In the genomic region with DNA sequence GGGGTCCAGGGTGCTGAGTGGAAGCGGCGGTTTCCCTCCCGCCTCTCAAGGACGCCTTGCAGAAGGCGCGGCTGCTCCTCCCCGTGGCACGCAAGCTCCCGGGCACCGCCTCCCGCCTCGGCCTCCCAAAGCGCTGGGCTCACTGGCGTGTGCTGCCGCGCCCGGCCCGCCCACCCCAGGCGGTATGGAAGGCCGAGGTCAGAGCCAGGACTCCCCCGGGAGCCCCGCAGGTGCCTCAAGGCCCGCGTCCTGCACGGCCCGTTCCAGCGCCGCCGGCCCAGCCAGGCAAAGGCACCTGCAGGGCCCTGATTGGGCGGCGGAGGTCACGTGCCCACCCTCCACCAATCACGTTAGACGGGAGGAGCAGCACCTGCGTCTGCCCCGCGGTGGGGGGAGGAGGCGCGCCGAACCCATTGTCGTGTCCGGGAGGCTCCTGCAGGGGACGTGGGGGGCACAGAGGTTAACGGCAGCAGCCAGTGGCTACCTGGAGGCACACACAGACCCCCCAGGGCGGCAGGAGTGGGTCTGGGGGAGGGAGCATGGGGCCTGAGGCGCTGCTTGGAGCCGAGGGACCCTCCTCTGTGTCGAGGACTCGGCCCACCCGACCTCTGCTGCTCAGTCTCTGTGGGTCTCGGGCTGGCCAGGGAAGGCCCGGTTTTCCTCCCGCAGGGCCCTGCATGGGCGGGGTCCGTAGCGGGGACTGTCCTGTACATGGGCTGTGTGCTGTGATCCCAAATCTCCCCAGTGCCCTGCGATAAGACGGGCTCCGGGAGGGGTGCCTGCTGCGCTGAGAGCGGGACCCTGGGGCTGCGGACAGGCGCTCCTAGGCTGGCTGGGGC, we compare ENCODE assay signal across 1 cellular context.
TF ChIP-seq lines count a peak whose summit lies in the region.

No MANE protein-coding gene starts in this region.

TF ChIP-seq in K562, 482 proteins besides CTCF, POLR2A, EP300 and RAD21 (continued from another document and continues in another):
- TF ChIP-seq, protein P1, sequence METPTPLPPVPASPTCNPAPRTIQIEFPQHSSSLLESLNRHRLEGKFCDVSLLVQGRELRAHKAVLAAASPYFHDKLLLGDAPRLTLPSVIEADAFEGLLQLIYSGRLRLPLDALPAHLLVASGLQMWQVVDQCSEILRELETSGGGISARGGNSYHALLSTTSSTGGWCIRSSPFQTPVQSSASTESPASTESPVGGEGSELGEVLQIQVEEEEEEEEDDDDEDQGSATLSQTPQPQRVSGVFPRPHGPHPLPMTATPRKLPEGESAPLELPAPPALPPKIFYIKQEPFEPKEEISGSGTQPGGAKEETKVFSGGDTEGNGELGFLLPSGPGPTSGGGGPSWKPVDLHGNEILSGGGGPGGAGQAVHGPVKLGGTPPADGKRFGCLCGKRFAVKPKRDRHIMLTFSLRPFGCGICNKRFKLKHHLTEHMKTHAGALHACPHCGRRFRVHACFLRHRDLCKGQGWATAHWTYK (CRISPR knock-in tag; IDR thresholded peaks at IDR 0.05) = peak; percentile 74; the same call in 1 of the 2 replicates
- TF ChIP-seq RBFOX2 (IDR thresholded peaks at IDR 0.05; ENCODE audit: low read depth, low read length) (peak; percentile 76), ZNF79 (CRISPR knock-in tag; IDR thresholded peaks at IDR 0.05; ENCODE audit: low read depth) (no peak), SMC3 (conservative IDR thresholded peaks at IDR 0.05; ENCODE audit: insufficient read depth, low read depth, low read length) (no peak), KDM4B (IDR thresholded peaks at IDR 0.05; ENCODE audit: borderline replicate concordance in 2 of 2, low read depth in 1 of 2) (no peak; a peak in 1 of 4 replicates), ZNF146 (CRISPR knock-in tag; IDR thresholded peaks at IDR 0.05; ENCODE audit: unreplicated experiment) (no peak), PHF20 (IDR thresholded peaks at IDR 0.05; ENCODE audit: partially characterized antibody) (peak; percentile 44), TAF7 (tag; IDR thresholded peaks at IDR 0.05) (no peak), NONO (IDR thresholded peaks at IDR 0.05; ENCODE audit: low read depth in 2 of 2, low read length in 1 of 2) (0 out of 4 replicates have a peak, but pooled peaks of 1 of the 2 experiments have one; percentile 19), MCM7 (IDR thresholded peaks at IDR 0.05) (no peak), FUS (optimal IDR thresholded peaks at IDR 0.05; ENCODE audit: low read depth, low read length) (no peak), NFATC3 (IDR thresholded peaks at IDR 0.05) (no peak), ZNF644 (tag; IDR thresholded peaks at IDR 0.05; ENCODE audit: low read depth) (no peak), GABPB2 (CRISPR knock-in tag; conservative IDR thresholded peaks at IDR 0.05) (no peak), ZNF3 (CRISPR knock-in tag; IDR thresholded peaks at IDR 0.05) (no peak), NCOR1 (IDR thresholded peaks at IDR 0.05) (no peak), TARDBP (IDR thresholded peaks at IDR 0.05) (peak; percentile 56; the same call in 1 of the 2 replicates), FOXP1 (CRISPR knock-in tag; IDR thresholded peaks at IDR 0.05) (no peak), ZNF354B (CRISPR knock-in tag; IDR thresholded peaks at IDR 0.05) (no peak), KLF1 (tag; IDR thresholded peaks at IDR 0.05) (no peak), GATA2 (CRISPR knock-in tag; IDR thresholded peaks at IDR 0.05) (no peak), ZFP1 (CRISPR knock-in tag; IDR thresholded peaks at IDR 0.05) (no peak), STAG1 (CRISPR knock-in tag; IDR thresholded peaks at IDR 0.05; ENCODE audit: borderline replicate concordance) (no peak), FOXM1 (IDR thresholded peaks at IDR 0.05; ENCODE audit: low read depth) (no peak), FOXM1 (CRISPR knock-in tag; IDR thresholded peaks at IDR 0.05; ENCODE audit: low read depth) (no peak), POLR3A (IDR thresholded peaks at IDR 0.05; ENCODE audit: borderline replicate concordance, extremely low read depth, insufficient read depth, insufficient read length) (no peak), ZNF583 (CRISPR knock-in tag; IDR thresholded peaks at IDR 0.05) (no peak), CREBBP (IDR thresholded peaks at IDR 0.05; ENCODE audit: low read depth, low read length) (no peak), ZNF24 (IDR thresholded peaks at IDR 0.05) (no peak), TAF15 (IDR thresholded peaks at IDR 0.05; ENCODE audit: low read depth, low read length) (no peak)
- TF ChIP-seq, protein P2, sequence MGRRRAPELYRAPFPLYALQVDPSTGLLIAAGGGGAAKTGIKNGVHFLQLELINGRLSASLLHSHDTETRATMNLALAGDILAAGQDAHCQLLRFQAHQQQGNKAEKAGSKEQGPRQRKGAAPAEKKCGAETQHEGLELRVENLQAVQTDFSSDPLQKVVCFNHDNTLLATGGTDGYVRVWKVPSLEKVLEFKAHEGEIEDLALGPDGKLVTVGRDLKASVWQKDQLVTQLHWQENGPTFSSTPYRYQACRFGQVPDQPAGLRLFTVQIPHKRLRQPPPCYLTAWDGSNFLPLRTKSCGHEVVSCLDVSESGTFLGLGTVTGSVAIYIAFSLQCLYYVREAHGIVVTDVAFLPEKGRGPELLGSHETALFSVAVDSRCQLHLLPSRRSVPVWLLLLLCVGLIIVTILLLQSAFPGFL (CRISPR knock-in tag; IDR thresholded peaks at IDR 0.05) = no peak
- TF ChIP-seq, protein P3, sequence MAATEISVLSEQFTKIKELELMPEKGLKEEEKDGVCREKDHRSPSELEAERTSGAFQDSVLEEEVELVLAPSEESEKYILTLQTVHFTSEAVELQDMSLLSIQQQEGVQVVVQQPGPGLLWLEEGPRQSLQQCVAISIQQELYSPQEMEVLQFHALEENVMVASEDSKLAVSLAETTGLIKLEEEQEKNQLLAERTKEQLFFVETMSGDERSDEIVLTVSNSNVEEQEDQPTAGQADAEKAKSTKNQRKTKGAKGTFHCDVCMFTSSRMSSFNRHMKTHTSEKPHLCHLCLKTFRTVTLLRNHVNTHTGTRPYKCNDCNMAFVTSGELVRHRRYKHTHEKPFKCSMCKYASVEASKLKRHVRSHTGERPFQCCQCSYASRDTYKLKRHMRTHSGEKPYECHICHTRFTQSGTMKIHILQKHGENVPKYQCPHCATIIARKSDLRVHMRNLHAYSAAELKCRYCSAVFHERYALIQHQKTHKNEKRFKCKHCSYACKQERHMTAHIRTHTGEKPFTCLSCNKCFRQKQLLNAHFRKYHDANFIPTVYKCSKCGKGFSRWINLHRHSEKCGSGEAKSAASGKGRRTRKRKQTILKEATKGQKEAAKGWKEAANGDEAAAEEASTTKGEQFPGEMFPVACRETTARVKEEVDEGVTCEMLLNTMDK (IDR thresholded peaks at IDR 0.05; ENCODE audit: borderline replicate concordance, insufficient read depth, low read depth, low read length, poor library complexity, severe bottlenecking) = no peak
- TF ChIP-seq, protein P4, sequence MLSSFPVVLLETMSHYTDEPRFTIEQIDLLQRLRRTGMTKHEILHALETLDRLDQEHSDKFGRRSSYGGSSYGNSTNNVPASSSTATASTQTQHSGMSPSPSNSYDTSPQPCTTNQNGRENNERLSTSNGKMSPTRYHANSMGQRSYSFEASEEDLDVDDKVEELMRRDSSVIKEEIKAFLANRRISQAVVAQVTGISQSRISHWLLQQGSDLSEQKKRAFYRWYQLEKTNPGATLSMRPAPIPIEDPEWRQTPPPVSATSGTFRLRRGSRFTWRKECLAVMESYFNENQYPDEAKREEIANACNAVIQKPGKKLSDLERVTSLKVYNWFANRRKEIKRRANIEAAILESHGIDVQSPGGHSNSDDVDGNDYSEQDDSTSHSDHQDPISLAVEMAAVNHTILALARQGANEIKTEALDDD (IDR thresholded peaks at IDR 0.05) = no peak
- TF ChIP-seq, protein P5, sequence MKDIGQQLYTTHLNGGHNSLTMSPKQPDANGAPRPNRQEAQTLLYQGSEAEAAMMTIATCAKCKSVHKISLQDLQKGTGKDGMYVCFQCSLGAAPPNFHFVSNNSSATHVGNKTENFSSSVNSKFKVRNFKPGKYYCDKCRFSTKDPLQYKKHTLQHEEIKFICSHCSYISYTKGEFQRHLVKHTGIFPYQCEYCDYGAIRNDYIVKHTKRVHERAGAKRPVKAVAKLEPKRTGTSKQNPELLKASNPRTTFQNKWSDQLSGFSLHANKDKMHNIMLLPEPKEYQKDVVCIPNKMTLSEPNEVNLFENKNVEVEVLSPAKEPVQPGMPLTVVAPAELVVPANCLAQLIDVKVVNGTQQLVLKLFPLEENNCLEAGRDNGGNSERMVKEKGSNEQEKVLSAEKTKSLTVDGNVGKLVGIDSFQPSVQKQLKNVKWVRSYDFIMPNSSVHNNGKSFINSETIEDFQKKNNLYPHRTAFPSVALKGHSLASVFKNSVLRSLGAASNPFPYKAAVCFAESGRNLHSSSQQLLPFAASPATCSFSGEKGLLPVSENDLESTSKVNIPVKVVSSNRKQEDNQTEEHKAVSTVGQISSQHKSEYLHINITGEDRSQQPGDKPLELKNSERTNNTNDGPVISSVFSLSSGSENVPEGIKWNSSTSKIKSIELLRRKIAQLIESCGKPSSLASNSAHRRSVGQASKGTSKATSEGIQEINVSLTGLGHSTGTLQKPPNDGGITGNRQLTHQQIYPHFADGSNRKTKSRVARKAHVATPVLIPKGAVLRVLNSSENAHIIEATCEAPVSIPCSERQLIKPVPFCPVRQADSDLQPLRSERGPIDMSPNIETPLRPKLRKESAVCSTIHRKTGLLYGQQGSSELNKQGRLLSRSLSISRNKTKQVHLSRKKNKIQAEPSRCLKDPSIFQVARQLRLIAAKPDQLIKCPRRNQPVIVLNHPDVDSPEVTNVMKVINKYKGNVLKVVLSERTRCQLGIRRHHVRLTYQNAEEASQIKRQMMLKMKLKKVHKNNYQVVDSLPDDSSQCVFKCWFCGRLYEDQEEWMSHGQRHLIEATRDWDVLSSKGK (CRISPR knock-in tag; IDR thresholded peaks at IDR 0.05) = no peak
- TF ChIP-seq, protein P6, sequence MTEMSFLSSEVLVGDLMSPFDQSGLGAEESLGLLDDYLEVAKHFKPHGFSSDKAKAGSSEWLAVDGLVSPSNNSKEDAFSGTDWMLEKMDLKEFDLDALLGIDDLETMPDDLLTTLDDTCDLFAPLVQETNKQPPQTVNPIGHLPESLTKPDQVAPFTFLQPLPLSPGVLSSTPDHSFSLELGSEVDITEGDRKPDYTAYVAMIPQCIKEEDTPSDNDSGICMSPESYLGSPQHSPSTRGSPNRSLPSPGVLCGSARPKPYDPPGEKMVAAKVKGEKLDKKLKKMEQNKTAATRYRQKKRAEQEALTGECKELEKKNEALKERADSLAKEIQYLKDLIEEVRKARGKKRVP (CRISPR knock-in tag; IDR thresholded peaks at IDR 0.05) = no peak
- TF ChIP-seq, protein P7, sequence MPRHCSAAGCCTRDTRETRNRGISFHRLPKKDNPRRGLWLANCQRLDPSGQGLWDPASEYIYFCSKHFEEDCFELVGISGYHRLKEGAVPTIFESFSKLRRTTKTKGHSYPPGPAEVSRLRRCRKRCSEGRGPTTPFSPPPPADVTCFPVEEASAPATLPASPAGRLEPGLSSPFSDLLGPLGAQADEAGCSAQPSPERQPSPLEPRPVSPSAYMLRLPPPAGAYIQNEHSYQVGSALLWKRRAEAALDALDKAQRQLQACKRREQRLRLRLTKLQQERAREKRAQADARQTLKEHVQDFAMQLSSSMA (CRISPR knock-in tag; IDR thresholded peaks at IDR 0.05) = no peak
- TF ChIP-seq, protein P8, sequence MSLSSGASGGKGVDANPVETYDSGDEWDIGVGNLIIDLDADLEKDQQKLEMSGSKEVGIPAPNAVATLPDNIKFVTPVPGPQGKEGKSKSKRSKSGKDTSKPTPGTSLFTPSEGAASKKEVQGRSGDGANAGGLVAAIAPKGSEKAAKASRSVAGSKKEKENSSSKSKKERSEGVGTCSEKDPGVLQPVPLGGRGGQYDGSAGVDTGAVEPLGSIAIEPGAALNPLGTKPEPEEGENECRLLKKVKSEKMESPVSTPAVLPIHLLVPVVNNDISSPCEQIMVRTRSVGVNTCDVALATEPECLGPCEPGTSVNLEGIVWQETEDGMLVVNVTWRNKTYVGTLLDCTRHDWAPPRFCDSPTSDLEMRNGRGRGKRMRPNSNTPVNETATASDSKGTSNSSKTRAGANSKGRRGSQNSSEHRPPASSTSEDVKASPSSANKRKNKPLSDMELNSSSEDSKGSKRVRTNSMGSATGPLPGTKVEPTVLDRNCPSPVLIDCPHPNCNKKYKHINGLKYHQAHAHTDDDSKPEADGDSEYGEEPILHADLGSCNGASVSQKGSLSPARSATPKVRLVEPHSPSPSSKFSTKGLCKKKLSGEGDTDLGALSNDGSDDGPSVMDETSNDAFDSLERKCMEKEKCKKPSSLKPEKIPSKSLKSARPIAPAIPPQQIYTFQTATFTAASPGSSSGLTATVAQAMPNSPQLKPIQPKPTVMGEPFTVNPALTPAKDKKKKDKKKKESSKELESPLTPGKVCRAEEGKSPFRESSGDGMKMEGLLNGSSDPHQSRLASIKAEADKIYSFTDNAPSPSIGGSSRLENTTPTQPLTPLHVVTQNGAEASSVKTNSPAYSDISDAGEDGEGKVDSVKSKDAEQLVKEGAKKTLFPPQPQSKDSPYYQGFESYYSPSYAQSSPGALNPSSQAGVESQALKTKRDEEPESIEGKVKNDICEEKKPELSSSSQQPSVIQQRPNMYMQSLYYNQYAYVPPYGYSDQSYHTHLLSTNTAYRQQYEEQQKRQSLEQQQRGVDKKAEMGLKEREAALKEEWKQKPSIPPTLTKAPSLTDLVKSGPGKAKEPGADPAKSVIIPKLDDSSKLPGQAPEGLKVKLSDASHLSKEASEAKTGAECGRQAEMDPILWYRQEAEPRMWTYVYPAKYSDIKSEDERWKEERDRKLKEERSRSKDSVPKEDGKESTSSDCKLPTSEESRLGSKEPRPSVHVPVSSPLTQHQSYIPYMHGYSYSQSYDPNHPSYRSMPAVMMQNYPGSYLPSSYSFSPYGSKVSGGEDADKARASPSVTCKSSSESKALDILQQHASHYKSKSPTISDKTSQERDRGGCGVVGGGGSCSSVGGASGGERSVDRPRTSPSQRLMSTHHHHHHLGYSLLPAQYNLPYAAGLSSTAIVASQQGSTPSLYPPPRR (CRISPR knock-in tag; IDR thresholded peaks at IDR 0.05; ENCODE audit: borderline replicate concordance) = no peak
- TF ChIP-seq, protein P9, sequence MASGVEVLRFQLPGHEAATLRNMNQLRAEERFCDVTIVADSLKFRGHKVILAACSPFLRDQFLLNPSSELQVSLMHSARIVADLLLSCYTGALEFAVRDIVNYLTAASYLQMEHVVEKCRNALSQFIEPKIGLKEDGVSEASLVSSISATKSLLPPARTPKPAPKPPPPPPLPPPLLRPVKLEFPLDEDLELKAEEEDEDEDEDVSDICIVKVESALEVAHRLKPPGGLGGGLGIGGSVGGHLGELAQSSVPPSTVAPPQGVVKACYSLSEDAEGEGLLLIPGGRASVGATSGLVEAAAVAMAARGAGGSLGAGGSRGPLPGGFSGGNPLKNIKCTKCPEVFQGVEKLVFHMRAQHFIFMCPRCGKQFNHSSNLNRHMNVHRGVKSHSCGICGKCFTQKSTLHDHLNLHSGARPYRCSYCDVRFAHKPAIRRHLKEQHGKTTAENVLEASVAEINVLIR (CRISPR knock-in tag; IDR thresholded peaks at IDR 0.05) = no peak
